Comparison of ENCODE assay signal across 10 cellular contexts in the genomic region with DNA sequence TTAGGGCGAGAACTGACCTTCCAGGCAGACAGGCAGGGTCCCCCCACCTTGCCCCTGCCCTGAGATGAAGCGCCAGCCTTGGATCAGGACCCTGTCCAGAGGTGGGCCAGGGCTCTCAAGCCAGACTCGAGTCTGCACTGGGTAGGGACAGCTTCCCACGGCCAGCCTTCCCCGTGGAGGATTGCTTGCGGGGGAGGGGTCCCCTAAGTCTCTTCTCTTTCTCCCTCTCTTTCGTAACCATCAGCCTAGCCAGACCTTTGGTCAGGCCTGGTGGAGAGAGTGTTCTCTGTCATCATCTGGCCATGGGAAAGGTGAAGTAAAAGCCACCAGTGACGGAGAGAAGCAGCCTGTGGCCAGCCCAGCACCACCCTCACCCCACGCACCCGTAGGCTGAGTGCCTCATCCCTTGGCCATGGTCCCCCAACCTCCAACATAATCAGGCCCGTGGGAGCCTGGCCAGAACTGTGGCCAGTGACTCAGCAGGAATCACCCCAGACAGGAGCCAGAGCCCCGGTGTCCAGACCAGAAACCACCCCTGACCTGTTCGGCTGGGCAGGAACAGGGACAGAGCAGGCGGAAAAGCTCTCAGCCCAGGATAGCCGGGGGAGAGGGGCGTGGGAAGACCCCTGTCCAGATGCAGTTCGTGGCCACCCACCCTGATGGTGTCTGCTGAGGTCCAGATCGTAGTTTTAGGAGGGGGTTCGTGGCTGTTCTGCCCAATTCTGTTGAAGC. TPM values are rescaled to one million over a fixed set of nuclear protein-coding genes. Genes with fewer than 3 reads are reported as not detected.
DNase-seq lines count a peak whose midpoint lies in the region; ATAC-seq, FAIRE-seq and TF ChIP-seq lines count a peak whose summit lies in the region.
"Had no signal": no experiment of that assay in that cellular context is flagged by ENCODE, and none has a peak within 500 bp of the region (broad histone marks: within the 10 kb centered on the region; RNA-seq: fewer than 3 reads in every experiment).

No MANE protein-coding gene starts in this region.

- no peak for FAIRE-seq in pancreas (lab: Jason Lieb, UNC)

- no peaks in the 10 kb centered on the region for H3K36me3 Mint-ChIP-seq in Caco-2 (ENCODE audit: insufficient read depth, unreplicated experiment)

- H3K4me1 Mint-ChIP-seq in Caco-2 (ENCODE audit: low read depth, unreplicated experiment), result peaks cover 41% of the 10 kb centered on the region

- no peaks in the 10 kb centered on the region for H3K9me3 Mint-ChIP-seq in Caco-2 (ENCODE audit: unreplicated experiment)

- H3K27ac ChIP-seq in SJCRH30 (no peak overlapping the region; the same call in 1 of the 2 replicates), pancreas (peak overlapping the region in 2 of 4 donors; percentile 36 to 41)

- H3K27ac Mint-ChIP-seq in Caco-2 (ENCODE audit: unreplicated experiment), result peak overlapping the region; percentile 88

- intact Hi-C loops in Caco-2 (cut with micrococcal nuclease; ENCODE audit: unreplicated experiment), result loop anchor here (1.0 kb wide), 1 partner anchor 14 kb away; no protein-coding TSS in a partner anchor
- intact Hi-C loops in pancreas (cut with DNase I), result no loop called here

- H3K36me3 ChIP-seq in Caco-2 (ENCODE audit: control insufficient read depth, insufficient read depth, low read length) (no peaks in the 10 kb centered on the region), SJCRH30 (no peaks in the 10 kb centered on the region), pancreas (no peaks in the 10 kb centered on the region)

- H3K4me1 ChIP-seq in Caco-2 (peaks cover 52% of the 10 kb centered on the region), SJCRH30 (peaks cover 23% of the 10 kb centered on the region), pancreas (no peaks in the 10 kb centered on the region)

- H3K9me3 ChIP-seq in Caco-2 (no peaks in the 10 kb centered on the region), SJCRH30 (replicated peaks) (no peaks in the 10 kb centered on the region), pancreas (no peaks in the 10 kb centered on the region)

- H3K4me3 ChIP-seq in Caco-2 (ENCODE audit: low read depth, low read length), result no peak overlapping the region
- peak overlapping the region; percentile 6 for H3K4me3 ChIP-seq in SJCRH30
- H3K4me3 ChIP-seq in pancreas, result no peak overlapping the region

- H3K27me3 Mint-ChIP-seq in Caco-2 (ENCODE audit: insufficient read depth, unreplicated experiment), result no peaks in the 10 kb centered on the region

- no peak for TF ChIP-seq CTCF in Caco-2 (IDR thresholded peaks at IDR 0.05; ENCODE audit: insufficient read depth in 1 of 2, low read depth in 1 of 2, low read length in 1 of 2, severe bottlenecking in 1 of 2, unreplicated experiment in 1 of 2)
- no peak for TF ChIP-seq CTCF in pancreas (IDR thresholded peaks at IDR 0.05)

- H3K27me3 ChIP-seq in Caco-2 (replicated peaks; ENCODE audit: control insufficient read depth, insufficient read depth, low read length) (no peaks in the 10 kb centered on the region), SJCRH30 (no peaks in the 10 kb centered on the region; the same call in 1 of the 2 replicates), pancreas (no peaks in the 10 kb centered on the region)

- 59% methylated on average over 18 to 19 of the region's 19 CpGs for WGBS in pancreas, 2 donors

- POLR2A ChIA-PET in Caco-2 (lab: Charles Lee), result no interaction called here

- DNase-seq in Caco-2 (peak; percentile 87 to 91), SJCRH30 (peak in 1 of 2 experiments; percentile 50), fibroblast of peridontal ligament (ENCODE audit: extremely low read depth) (peak; percentile 91), pancreas (peak in 3 of 6 donors; percentile 19 to 51 (median 26))
- DNase-seq: glutamatergic neuron, KBM-7 had no signal

- H3K4me3 Mint-ChIP-seq in Caco-2 (ENCODE audit: unreplicated experiment), result no peak overlapping the region

- peak in 3 of 4 donors; percentile 51 to 59 (median 56) for ATAC-seq in pancreas
- no peak for ATAC-seq in HG03460 (IDR thresholded peaks at IDR 0.05; ENCODE audit: unreplicated experiment)
- ATAC-seq in GM18517 (IDR thresholded peaks at IDR 0.05; ENCODE audit: unreplicated experiment), result no peak
- no peak for ATAC-seq in HG03565 (IDR thresholded peaks at IDR 0.05; ENCODE audit: unreplicated experiment)
- ATAC-seq in GM21737 (IDR thresholded peaks at IDR 0.05; ENCODE audit: unreplicated experiment), result no peak

- BruUV-seq in Caco-2 (replicated peaks; lab: Mats Ljungman, UMichigan), result TSS peak; percentile 44

- CTCF ChIA-PET in Caco-2 (lab: Charles Lee), result interaction anchor here (1.5 kb wide), 1 partner anchor 17 kb away, joined by 3 read pairs; no protein-coding TSS in a partner anchor

RNA-seq across cellular contexts. Expression of a gene that starts 47.1 kb away (rescaled TPM):
- total RNA-seq in Caco-2 (2022) (8.9 and 10.9 TPM in 2 replicates), pancreas (1 to 10 TPM in 2 of 6 donors, under 1 TPM in 4; 0.31 to 1.8 (median 0.52) TPM)
- total RNA-seq in SJCRH30 (2014; rRNA removed; shearing (Covaris generic)), result 29.7 and 30.7 TPM in 2 replicates
- 1 to 10 TPM; 2.1 to 2.9 TPM for polyA plus RNA-seq in pancreas

Comparison
In these comparisons a context has a peak if more than half of its experiments do, and no peak if none do; other contexts are left out.
1. ATAC-seq: peak in pancreas (3 of 4); none in HG03460 (single experiment), GM18517 (single experiment), HG03565 (single experiment) and GM21737 (single experiment).